Comparison of ENCODE assay signal across 8 cellular contexts in genomic region chr1:161905269-161905884, GRCh38.
DNase-seq lines count a peak whose midpoint lies in the region; ATAC-seq and TF ChIP-seq lines count a peak whose summit lies in the region.

No MANE protein-coding gene starts in this region.

- no peaks in the 10 kb centered on the region for H3K27me3 Mint-ChIP-seq in T-helper 2 cell treated with Interferon-gamma antibody and Interleukin-4, amounts not matched to agents 5 μg/mL and 100 μg/mL, for 36 hours (ENCODE audit: low read depth)

- no peaks in the 10 kb centered on the region for H3K36me3 ChIP-seq in osteoblast (ENCODE audit: insufficient read depth, low read length)

- H3K79me2 ChIP-seq in osteoblast (ENCODE audit: insufficient read depth, low read length): no peaks in the 10 kb centered on the region

- DNase-seq in GM12865 (ENCODE audit: low read depth): peak; percentile 51
- DNase-seq in NCI-H69 (lab: John Stamatoyannopoulos, UW): peak; percentile 55
- DNase-seq in cardiac fibroblast (ENCODE audit: low read depth in 2 of 2): peak; percentile 36 to 59
- peak; percentile 51 for DNase-seq in osteoblast (ENCODE audit: insufficient read length, low spot score, missing footprints)
- DNase-seq in amygdala (lab: John Stamatoyannopoulos, UW): no peak
- no peak for DNase-seq in T-helper 2 cell treated with Interferon-gamma antibody and Interleukin-4, amounts not matched to agents 5 μg/mL and 100 μg/mL, for 36 hours (ENCODE audit: low spot score)

- H3K9me3 Mint-ChIP-seq in T-helper 2 cell treated with Interferon-gamma antibody and Interleukin-4, amounts not matched to agents 5 μg/mL and 100 μg/mL, for 36 hours: no peaks in the 10 kb centered on the region

- no peak overlapping the region for H3K4me3 ChIP-seq in GM12865 (ENCODE audit: low read depth, low read length)
- no peak overlapping the region for H3K4me3 ChIP-seq in cardiac fibroblast (replicated peaks in 1 of 2; ENCODE audit: low read depth in 2 of 2, low read length in 2 of 2)
- H3K4me3 ChIP-seq in osteoblast (ENCODE audit: insufficient read depth, low read length): no peak overlapping the region

- H3K27ac ChIP-seq in 22Rv1 (no peak overlapping the region), osteoblast (ENCODE audit: low read depth, low read length) (no peak overlapping the region)

- no peaks in the 10 kb centered on the region for H3K27me3 ChIP-seq in osteoblast (ENCODE audit: insufficient read depth, low read length)

- H3K4me2 ChIP-seq in osteoblast (ENCODE audit: insufficient read depth, low read length): no peak overlapping the region

- H4K20me1 ChIP-seq in osteoblast (ENCODE audit: insufficient read depth, low read length): no peaks in the 10 kb centered on the region

- no peak for ATAC-seq in GM18868 (IDR thresholded peaks at IDR 0.05; ENCODE audit: unreplicated experiment)

- peaks cover 13% of the 10 kb centered on the region for H3K4me1 ChIP-seq in osteoblast (ENCODE audit: insufficient read depth, low read length)

- H3K9me3 ChIP-seq in osteoblast (ENCODE audit: low read depth, low read length): no peaks in the 10 kb centered on the region

- TF ChIP-seq CTCF in 22Rv1 (IDR thresholded peaks at IDR 0.05): peak; percentile 89
- peak; percentile 57 for TF ChIP-seq CTCF in GM12865 (IDR thresholded peaks at IDR 0.05; ENCODE audit: insufficient read depth, low read depth, low read length, missing control alignments)
- TF ChIP-seq CTCF in cardiac fibroblast (IDR thresholded peaks at IDR 0.05; ENCODE audit: low read depth, low read length): peak; percentile 42
- peak; percentile 43 for TF ChIP-seq CTCF in osteoblast (IDR thresholded peaks at IDR 0.05; ENCODE audit: extremely low read depth, low read depth, low read length)

- H3K36me3 Mint-ChIP-seq in T-helper 2 cell treated with Interferon-gamma antibody and Interleukin-4, amounts not matched to agents 5 μg/mL and 100 μg/mL, for 36 hours (ENCODE audit: low read depth): no peaks in the 10 kb centered on the region

- H2AFZ ChIP-seq in osteoblast (ENCODE audit: low read length): no peak overlapping the region

- H3K4me3 Mint-ChIP-seq in T-helper 2 cell treated with Interferon-gamma antibody and Interleukin-4, amounts not matched to agents 5 μg/mL and 100 μg/mL, for 36 hours: no peak overlapping the region

- no peak overlapping the region for H3K27ac Mint-ChIP-seq in T-helper 2 cell treated with Interferon-gamma antibody and Interleukin-4, amounts not matched to agents 5 μg/mL and 100 μg/mL, for 36 hours

- H3K4me1 Mint-ChIP-seq in T-helper 2 cell treated with Interferon-gamma antibody and Interleukin-4, amounts not matched to agents 5 μg/mL and 100 μg/mL, for 36 hours (ENCODE audit: low read depth): peaks cover 10% of the 10 kb centered on the region

Comparison
In these comparisons a context has a peak if more than half of its experiments do, and no peak if none do; other contexts are left out.
1. DNase-seq: peak in GM12865 (single experiment), NCI-H69 (single experiment), cardiac fibroblast (2 of 2) and osteoblast (single experiment); none in amygdala (0 of 56) and T-helper 2 cell treated with Interferon-gamma antibody and Interleukin-4, amounts not matched to agents 5 μg/mL and 100 μg/mL, for 36 hours (single experiment).
2. Peak in every context shown above with its lines, with median percentiles within 50 percentile points of each other: CTCF ChIP-seq.